8 cellular contexts compared by ENCODE assay signal in genomic region chr13:23752111-23753001, GRCh38.
DNase-seq lines count a peak whose midpoint lies in the region; ATAC-seq and TF ChIP-seq lines count a peak whose summit lies in the region.

No MANE protein-coding gene starts in this region.

- no peak for TF ChIP-seq POLR2A in GM18505 (IDR thresholded peaks at IDR 0.05; ENCODE audit: borderline replicate concordance, extremely low read depth, insufficient read depth, insufficient read length)

- H3K9me3 ChIP-seq in esophagus (ENCODE audit: control insufficient read depth in 2 of 2, insufficient read depth in 1 of 2, low read depth in 1 of 2, low read length in 1 of 2): no peaks in the 10 kb centered on the region

- no peaks in the 10 kb centered on the region for H3K36me3 ChIP-seq in esophagus (ENCODE audit: control insufficient read depth in 2 of 2, insufficient read depth in 2 of 2, low read length in 1 of 2)

- DNase-seq in left lobe of liver (ENCODE audit: low spot score) (no peak), NCI-H2171 treated with DMSO at 0.1 percent for 48 hours (lab: John Stamatoyannopoulos, UW) (no peak), RWPE1 (ENCODE audit: low spot score) (no peak)
- no peak for DNase-seq in activated naive CD4-positive, alpha-beta T cell treated with Interleukin-2 at 50 U/mL for 16 hours

- H3K27ac ChIP-seq in esophagus (ENCODE audit: low read depth in 2 of 2, low read length in 1 of 2) (peak overlapping the region; percentile 14 to 49), RWPE1 (no peak overlapping the region)

- CTCF ChIA-PET in RWPE1 (lab: Yijun Ruan, JAX): interaction anchor here (0.7 kb wide), 1 partner anchor 137 kb away, joined by 5 read pairs; no protein-coding TSS in a partner anchor

- H3K4me3 ChIP-seq in esophagus (ENCODE audit: low read depth in 1 of 2, low read length in 2 of 2): no peak overlapping the region

- POLR2A ChIA-PET in RWPE1 (lab: Yijun Ruan, JAX; ENCODE audit: low non-redundant PET): no interaction called here

- peaks cover 0 to 4% of the 10 kb centered on the region in 2 donors for H3K4me1 ChIP-seq in esophagus (ENCODE audit: control insufficient read depth in 2 of 2, insufficient read depth in 2 of 2, low read length in 1 of 2)

- TF ChIP-seq CTCF in RWPE1 (conservative IDR thresholded peaks at IDR 0.05; ENCODE audit: low read depth): no peak

- ATAC-seq in GM18505 (IDR thresholded peaks at IDR 0.05; ENCODE audit: unreplicated experiment): peak; percentile 70
- ATAC-seq in GM21447 (IDR thresholded peaks at IDR 0.05; ENCODE audit: unreplicated experiment): peak; percentile 60
- ATAC-seq in HG03442 (IDR thresholded peaks at IDR 0.05; ENCODE audit: unreplicated experiment): peak; percentile 55
- ATAC-seq in left lobe of liver: no peak

- 27 to 35% methylated on average over 1 of the region's 1 CpG for WGBS in esophagus, 2 donors

- H3K27me3 ChIP-seq in esophagus (ENCODE audit: control insufficient read depth in 1 of 2, insufficient read depth in 2 of 2, low read length in 2 of 2): no peaks in the 10 kb centered on the region
